In genomic region chr11:70604221-70604620, GRCh38 we compare ENCODE assay signal across 21 cellular contexts.
"Had no signal": no experiment of that assay in that cellular context is flagged by ENCODE, and none has a peak within 500 bp of the region (broad histone marks: within the 10 kb centered on the region; RNA-seq: fewer than 3 reads in every experiment).

No MANE protein-coding gene starts in this region.

- H3K4me3 ChIP-seq: K562, SJSA1 had no signal

- H3K36me3 ChIP-seq: brain microvascular endothelial cell, SJSA1 had no signal

- DNase-seq: activated CD4-positive, alpha-beta memory T cell treated with anti-CD3 and anti-CD28 coated beads for 36 hours; activated CD4-positive, alpha-beta T cell treated with anti-CD3 and anti-CD28 coated beads, Interleukin-2, amount 10 ng/mL, durations not matched to agents 7 days and 5 days; activated CD4-positive, CD25-positive, alpha-beta regulatory T cell; activated CD8-positive, alpha-beta memory T cell treated with anti-CD3 and anti-CD28 coated beads for 24 hours; activated effector memory CD4-positive, alpha-beta T cell treated with anti-CD3 and anti-CD28 coated beads, Interleukin-2, amount 50 U/mL, for 16 hours; activated naive CD4-positive, alpha-beta T cell treated with Interleukin-2 at 50 U/mL for 16 hours; activated T-cell treated with anti-CD3 and anti-CD28 coated beads, Interleukin-2, amount 50 U/mL, for 4 hours; amygdala; brain microvascular endothelial cell; Kasumi-1; NCI-H1436 treated with DMSO at 0.1 percent for 48 hours; NCI-H2081; NCI-H226; NCI-H82; OCI-M1; Right ventricle myocardium superior; T-cell; T-helper 2 cell had no signal

- H3K27me3 ChIP-seq: brain microvascular endothelial cell, SJSA1 had no signal

- H3K4me1 ChIP-seq: SJSA1 had no signal

- H3K27ac ChIP-seq: brain microvascular endothelial cell, SJSA1, VCaP had no signal
